In the genomic region with DNA sequence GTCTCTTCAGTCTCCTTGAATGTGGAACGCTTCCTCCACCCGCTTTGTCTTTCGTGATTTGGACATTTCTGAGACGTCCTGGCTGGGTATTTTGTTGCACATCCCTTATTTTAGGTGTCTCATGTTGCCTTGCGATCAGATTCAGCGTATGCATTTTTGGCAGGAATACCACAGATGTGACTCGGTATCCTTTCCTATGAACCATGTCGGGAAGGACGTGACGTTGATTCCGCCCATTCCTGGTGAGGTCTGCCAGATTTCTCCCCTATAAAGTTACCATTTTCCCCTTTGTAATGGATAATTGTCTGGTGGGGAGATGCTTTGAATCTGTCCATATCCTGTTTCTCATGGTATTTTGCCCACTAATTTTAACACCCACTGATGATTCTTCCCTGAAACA, we compare ENCODE assay signal across 31 cellular contexts.
"Had no signal": no experiment of that assay in that cellular context is flagged by ENCODE, and none has a peak within 500 bp of the region (broad histone marks: within the 10 kb centered on the region; RNA-seq: fewer than 3 reads in every experiment).

No MANE protein-coding gene starts in this region.

- DNase-seq: activated CD4-positive, alpha-beta T cell treated with anti-CD3 and anti-CD28 coated beads, Interleukin-2, amount 10 ng/mL, durations not matched to agents 24 days and 14 days; activated CD4-positive, CD25-positive, alpha-beta regulatory T cell; activated CD8-positive, alpha-beta T cell treated with anti-CD3 and anti-CD28 coated beads for 36 hours; activated naive CD4-positive, alpha-beta T cell treated with anti-CD3 and anti-CD28 coated beads, Interleukin-2, amount 10 ng/mL, durations not matched to agents 7 days and 5 days; activated naive CD8-positive, alpha-beta T cell treated with anti-CD3 and anti-CD28 coated beads, Interleukin-2, amount 50 U/mL, for 24 hours; activated T-cell treated with anti-CD3 and anti-CD28 coated beads, Interleukin-2, amount 50 U/mL, for 1 hour; activated T-cell treated with anti-CD3 and anti-CD28 coated beads, Interleukin-2, amount 50 U/mL, for 72 hours; anterior cingulate cortex; caudate nucleus; MM.1S; MV-4-11; NCI-H1092; NCI-H1436 treated with DMSO at 0.1 percent for 48 hours; NCI-H1694 treated with DMSO at 0.1 percent for 48 hours; NCI-H2029; NCI-H345; NCI-H524 treated with DMSO at 0.1 percent for 48 hours; NCI-H748 treated with DMSO at 0.1 percent for 48 hours; NK-92 treated with Interleukin-12 subunit alpha and Interleukin-12 subunit beta, amount 100 ng/mL, for 24 hours; PC-3; RPMI8226; SHP77 treated with DMSO at 0.1 percent for 48 hours; SK-N-SH; T1000; WERI-Rb-1 had no signal

- H3K36me3 Mint-ChIP-seq: activated naive CD4-positive, alpha-beta T cell treated with anti-CD3 and anti-CD28 coated beads, Interleukin-2, amount 10 ng/mL, durations not matched to agents 7 days and 5 days; activated naive CD8-positive, alpha-beta T cell; brain had no signal

- H3K27ac ChIP-seq: KMS-11, Peyer's patch, SJSA1, WERI-Rb-1 had no signal

- H3K36me3 ChIP-seq: Peyer's patch, SJSA1, WERI-Rb-1 had no signal

- H3K27ac Mint-ChIP-seq: activated CD4-positive, alpha-beta T cell treated with anti-CD3 and anti-CD28 coated beads, Interleukin-2, amount 10 ng/mL, durations not matched to agents 24 days and 14 days; activated CD8-positive, alpha-beta T cell treated with anti-CD3 and anti-CD28 coated beads for 36 hours; activated naive CD4-positive, alpha-beta T cell treated with anti-CD3 and anti-CD28 coated beads, Interleukin-2, amount 10 ng/mL, durations not matched to agents 7 days and 5 days; activated naive CD8-positive, alpha-beta T cell; activated naive CD8-positive, alpha-beta T cell treated with anti-CD3 and anti-CD28 coated beads, Interleukin-2, amount 50 U/mL, for 24 hours; activated T-cell treated with anti-CD3 and anti-CD28 coated beads, Interleukin-2, amount 50 U/mL, for 72 hours; activated T-helper 2 cell treated with anti-CD3 and anti-CD28 coated beads, Interferon-gamma antibody, Interleukin-2, Interleukin-4, amounts not matched to agents 10 μg/mL and 5 μg/mL and 100 μg/mL, durations not matched to agents 14 hours and 24 hours and 36 hours had no signal

- H3K4me3 ChIP-seq: Peyer's patch, SJSA1 had no signal

- ATAC-seq: activated CD8-positive, alpha-beta T cell treated with anti-CD3 and anti-CD28 coated beads for 36 hours; activated naive CD8-positive, alpha-beta T cell treated with anti-CD3 and anti-CD28 coated beads, Interleukin-2, amount 50 U/mL, for 24 hours; activated T-cell treated with anti-CD3 and anti-CD28 coated beads, Interleukin-2, amount 50 U/mL, for 72 hours; PC-3 had no signal

- H3K4me3 Mint-ChIP-seq: activated CD4-positive, alpha-beta T cell treated with anti-CD3 and anti-CD28 coated beads, Interleukin-2, amount 10 ng/mL, durations not matched to agents 24 days and 14 days; activated CD8-positive, alpha-beta T cell treated with anti-CD3 and anti-CD28 coated beads for 36 hours; activated naive CD4-positive, alpha-beta T cell treated with anti-CD3 and anti-CD28 coated beads, Interleukin-2, amount 10 ng/mL, durations not matched to agents 7 days and 5 days; activated naive CD8-positive, alpha-beta T cell; activated naive CD8-positive, alpha-beta T cell treated with anti-CD3 and anti-CD28 coated beads, Interleukin-2, amount 50 U/mL, for 24 hours; brain had no signal

- H3K27me3 Mint-ChIP-seq: activated naive CD8-positive, alpha-beta T cell had no signal

- H3K27me3 ChIP-seq: Peyer's patch, SJSA1 had no signal

- H3K9me3 ChIP-seq: Peyer's patch, SJSA1, SK-N-SH had no signal

- H3K9me3 Mint-ChIP-seq: activated CD4-positive, alpha-beta T cell treated with anti-CD3 and anti-CD28 coated beads, Interleukin-2, amount 10 ng/mL, durations not matched to agents 24 days and 14 days; activated CD8-positive, alpha-beta T cell treated with anti-CD3 and anti-CD28 coated beads for 36 hours; activated naive CD4-positive, alpha-beta T cell treated with anti-CD3 and anti-CD28 coated beads, Interleukin-2, amount 10 ng/mL, durations not matched to agents 7 days and 5 days; activated naive CD8-positive, alpha-beta T cell treated with anti-CD3 and anti-CD28 coated beads, Interleukin-2, amount 50 U/mL, for 24 hours; activated T-cell treated with anti-CD3 and anti-CD28 coated beads, Interleukin-2, amount 50 U/mL, for 72 hours; activated T-helper 2 cell treated with anti-CD3 and anti-CD28 coated beads, Interferon-gamma antibody, Interleukin-2, Interleukin-4, amounts not matched to agents 10 μg/mL and 5 μg/mL and 100 μg/mL, durations not matched to agents 14 hours and 24 hours and 36 hours had no signal
